Comparison of ENCODE assay signal across 1 cellular context in genomic region chr15:25378501-25378901, GRCh38.
TF ChIP-seq lines count a peak whose summit lies in the region.

No MANE protein-coding gene starts in this region.

TF ChIP-seq in GM23338, 12 proteins besides CTCF, POLR2A, EP300 and RAD21 (continued from another document):
- TF ChIP-seq, protein P1, sequence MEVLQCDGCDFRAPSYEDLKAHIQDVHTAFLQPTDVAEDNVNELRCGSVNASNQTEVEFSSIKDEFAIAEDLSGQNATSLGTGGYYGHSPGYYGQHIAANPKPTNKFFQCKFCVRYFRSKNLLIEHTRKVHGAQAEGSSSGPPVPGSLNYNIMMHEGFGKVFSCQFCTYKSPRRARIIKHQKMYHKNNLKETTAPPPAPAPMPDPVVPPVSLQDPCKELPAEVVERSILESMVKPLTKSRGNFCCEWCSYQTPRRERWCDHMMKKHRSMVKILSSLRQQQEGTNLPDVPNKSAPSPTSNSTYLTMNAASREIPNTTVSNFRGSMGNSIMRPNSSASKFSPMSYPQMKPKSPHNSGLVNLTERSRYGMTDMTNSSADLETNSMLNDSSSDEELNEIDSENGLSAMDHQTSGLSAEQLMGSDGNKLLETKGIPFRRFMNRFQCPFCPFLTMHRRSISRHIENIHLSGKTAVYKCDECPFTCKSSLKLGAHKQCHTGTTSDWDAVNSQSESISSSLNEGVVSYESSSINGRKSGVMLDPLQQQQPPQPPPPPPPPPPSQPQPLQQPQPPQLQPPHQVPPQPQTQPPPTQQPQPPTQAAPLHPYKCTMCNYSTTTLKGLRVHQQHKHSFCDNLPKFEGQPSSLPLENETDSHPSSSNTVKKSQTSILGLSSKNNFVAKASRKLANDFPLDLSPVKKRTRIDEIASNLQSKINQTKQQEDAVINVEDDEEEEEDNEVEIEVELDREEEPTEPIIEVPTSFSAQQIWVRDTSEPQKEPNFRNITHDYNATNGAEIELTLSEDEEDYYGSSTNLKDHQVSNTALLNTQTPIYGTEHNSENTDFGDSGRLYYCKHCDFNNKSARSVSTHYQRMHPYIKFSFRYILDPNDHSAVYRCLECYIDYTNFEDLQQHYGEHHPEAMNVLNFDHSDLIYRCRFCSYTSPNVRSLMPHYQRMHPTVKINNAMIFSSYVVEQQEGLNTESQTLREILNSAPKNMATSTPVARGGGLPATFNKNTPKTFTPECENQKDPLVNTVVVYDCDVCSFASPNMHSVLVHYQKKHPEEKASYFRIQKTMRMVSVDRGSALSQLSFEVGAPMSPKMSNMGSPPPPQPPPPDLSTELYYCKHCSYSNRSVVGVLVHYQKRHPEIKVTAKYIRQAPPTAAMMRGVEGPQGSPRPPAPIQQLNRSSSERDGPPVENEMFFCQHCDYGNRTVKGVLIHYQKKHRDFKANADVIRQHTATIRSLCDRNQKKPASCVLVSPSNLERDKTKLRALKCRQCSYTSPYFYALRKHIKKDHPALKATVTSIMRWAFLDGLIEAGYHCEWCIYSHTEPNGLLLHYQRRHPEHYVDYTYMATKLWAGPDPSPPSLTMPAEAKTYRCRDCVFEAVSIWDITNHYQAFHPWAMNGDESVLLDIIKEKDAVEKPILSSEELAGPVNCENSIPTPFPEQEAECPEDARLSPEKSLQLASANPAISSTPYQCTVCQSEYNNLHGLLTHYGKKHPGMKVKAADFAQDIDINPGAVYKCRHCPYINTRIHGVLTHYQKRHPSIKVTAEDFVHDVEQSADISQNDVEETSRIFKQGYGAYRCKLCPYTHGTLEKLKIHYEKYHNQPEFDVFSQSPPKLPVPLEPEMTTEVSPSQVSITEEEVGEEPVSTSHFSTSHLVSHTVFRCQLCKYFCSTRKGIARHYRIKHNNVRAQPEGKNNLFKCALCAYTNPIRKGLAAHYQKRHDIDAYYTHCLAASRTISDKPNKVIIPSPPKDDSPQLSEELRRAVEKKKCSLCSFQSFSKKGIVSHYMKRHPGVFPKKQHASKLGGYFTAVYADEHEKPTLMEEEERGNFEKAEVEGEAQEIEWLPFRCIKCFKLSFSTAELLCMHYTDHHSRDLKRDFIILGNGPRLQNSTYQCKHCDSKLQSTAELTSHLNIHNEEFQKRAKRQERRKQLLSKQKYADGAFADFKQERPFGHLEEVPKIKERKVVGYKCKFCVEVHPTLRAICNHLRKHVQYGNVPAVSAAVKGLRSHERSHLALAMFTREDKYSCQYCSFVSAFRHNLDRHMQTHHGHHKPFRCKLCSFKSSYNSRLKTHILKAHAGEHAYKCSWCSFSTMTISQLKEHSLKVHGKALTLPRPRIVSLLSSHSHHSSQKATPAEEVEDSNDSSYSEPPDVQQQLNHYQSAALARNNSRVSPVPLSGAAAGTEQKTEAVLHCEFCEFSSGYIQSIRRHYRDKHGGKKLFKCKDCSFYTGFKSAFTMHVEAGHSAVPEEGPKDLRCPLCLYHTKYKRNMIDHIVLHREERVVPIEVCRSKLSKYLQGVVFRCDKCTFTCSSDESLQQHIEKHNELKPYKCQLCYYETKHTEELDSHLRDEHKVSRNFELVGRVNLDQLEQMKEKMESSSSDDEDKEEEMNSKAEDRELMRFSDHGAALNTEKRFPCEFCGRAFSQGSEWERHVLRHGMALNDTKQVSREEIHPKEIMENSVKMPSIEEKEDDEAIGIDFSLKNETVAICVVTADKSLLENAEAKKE (CRISPR knock-in tag; IDR thresholded peaks at IDR 0.05), result no peak
